1 cellular context compared by ENCODE assay signal in the genomic region with DNA sequence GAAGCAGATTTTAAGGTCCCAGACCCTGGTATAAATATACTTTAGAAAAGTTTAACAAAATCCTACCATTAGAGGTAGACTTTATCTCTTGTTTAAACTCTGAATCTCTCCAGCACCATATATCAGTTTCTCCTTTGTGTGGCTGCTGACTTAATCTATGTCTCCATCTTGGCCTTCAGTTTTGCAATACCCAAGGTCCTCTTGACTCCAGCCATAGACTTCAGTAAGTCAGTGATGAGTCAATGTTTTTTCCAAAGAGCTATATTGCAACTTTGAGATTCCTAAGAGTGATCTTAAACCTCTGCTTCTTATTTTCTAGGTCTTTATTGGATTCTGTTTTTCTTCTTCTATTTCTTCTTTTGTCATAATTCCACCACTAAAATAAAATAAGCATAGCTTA.
TF ChIP-seq lines count a peak whose summit lies in the region.

No MANE protein-coding gene starts in this region.

TF ChIP-seq in HepG2, 621 proteins besides CTCF, POLR2A, EP300 and RAD21 (continued from another document):
- TF ChIP-seq, protein P1, sequence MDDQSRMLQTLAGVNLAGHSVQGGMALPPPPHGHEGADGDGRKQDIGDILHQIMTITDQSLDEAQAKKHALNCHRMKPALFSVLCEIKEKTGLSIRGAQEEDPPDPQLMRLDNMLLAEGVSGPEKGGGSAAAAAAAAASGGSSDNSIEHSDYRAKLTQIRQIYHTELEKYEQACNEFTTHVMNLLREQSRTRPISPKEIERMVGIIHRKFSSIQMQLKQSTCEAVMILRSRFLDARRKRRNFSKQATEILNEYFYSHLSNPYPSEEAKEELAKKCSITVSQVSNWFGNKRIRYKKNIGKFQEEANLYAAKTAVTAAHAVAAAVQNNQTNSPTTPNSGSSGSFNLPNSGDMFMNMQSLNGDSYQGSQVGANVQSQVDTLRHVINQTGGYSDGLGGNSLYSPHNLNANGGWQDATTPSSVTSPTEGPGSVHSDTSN (CRISPR knock-in tag; IDR thresholded peaks at IDR 0.05; ENCODE audit: borderline replicate concordance), result no peak
- TF ChIP-seq NCOA2 (CRISPR knock-in tag; IDR thresholded peaks at IDR 0.05) (no peak), DNMT1 (CRISPR knock-in tag; IDR thresholded peaks at IDR 0.05) (no peak), RXRA (CRISPR knock-in tag; IDR thresholded peaks at IDR 0.05) (no peak)
- TF ChIP-seq, protein P2, sequence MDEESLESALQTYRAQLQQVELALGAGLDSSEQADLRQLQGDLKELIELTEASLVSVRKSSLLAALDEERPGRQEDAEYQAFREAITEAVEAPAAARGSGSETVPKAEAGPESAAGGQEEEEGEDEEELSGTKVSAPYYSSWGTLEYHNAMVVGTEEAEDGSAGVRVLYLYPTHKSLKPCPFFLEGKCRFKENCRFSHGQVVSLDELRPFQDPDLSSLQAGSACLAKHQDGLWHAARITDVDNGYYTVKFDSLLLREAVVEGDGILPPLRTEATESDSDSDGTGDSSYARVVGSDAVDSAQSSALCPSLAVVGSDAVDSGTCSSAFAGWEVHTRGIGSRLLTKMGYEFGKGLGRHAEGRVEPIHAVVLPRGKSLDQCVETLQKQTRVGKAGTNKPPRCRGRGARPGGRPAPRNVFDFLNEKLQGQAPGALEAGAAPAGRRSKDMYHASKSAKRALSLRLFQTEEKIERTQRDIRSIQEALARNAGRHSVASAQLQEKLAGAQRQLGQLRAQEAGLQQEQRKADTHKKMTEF (CRISPR knock-in tag; IDR thresholded peaks at IDR 0.05), result no peak
